ENCODE assay signal across 1 cellular context in genomic region chr6:32153252-32153834, GRCh38.
TF ChIP-seq lines count a peak whose summit lies in the region.

No MANE protein-coding gene starts in this region.

TF ChIP-seq in HepG2, 621 proteins besides CTCF, POLR2A, EP300 and RAD21 (continued from another document and continues in another):
- TF ChIP-seq ZNF639 (CRISPR knock-in tag; conservative IDR thresholded peaks at IDR 0.05) (no peak), DZIP1 (CRISPR knock-in tag; IDR thresholded peaks at IDR 0.05) (no peak), SOX5 (CRISPR knock-in tag; IDR thresholded peaks at IDR 0.05; ENCODE audit: borderline replicate concordance) (no peak), MAFG (CRISPR knock-in tag; IDR thresholded peaks at IDR 0.05) (peak; percentile 32; the same call in 1 of the 2 replicates), ZFP1 (CRISPR knock-in tag; IDR thresholded peaks at IDR 0.05) (no peak), FOXP1 (IDR thresholded peaks at IDR 0.05) (no peak), FOXP1 (CRISPR knock-in tag; IDR thresholded peaks at IDR 0.05) (no peak), ATM (IDR thresholded peaks at IDR 0.05; ENCODE audit: borderline replicate concordance) (no peak), AGO2 (optimal IDR thresholded peaks at IDR 0.05; ENCODE audit: low read depth, low read length) (no peak), NR1H2 (CRISPR knock-in tag; IDR thresholded peaks at IDR 0.05; ENCODE audit: borderline replicate concordance, low read depth) (no peak), CBFB (CRISPR knock-in tag; IDR thresholded peaks at IDR 0.05) (no peak), EZH2 (conservative IDR thresholded peaks at IDR 0.05; ENCODE audit: low read depth, low read length) (no peak), ZNF414 (CRISPR knock-in tag; IDR thresholded peaks at IDR 0.05) (no peak), ZNF264 (CRISPR knock-in tag; IDR thresholded peaks at IDR 0.05) (peak; percentile 39; the same call in 1 of the 2 replicates), ATF7-NPFF (CRISPR knock-in tag; IDR thresholded peaks at IDR 0.05; ENCODE audit: low read depth) (no peak), TOPORS (CRISPR knock-in tag; IDR thresholded peaks at IDR 0.05) (no peak), ZNF883 (CRISPR knock-in tag; IDR thresholded peaks at IDR 0.05; ENCODE audit: not compliant biosample characterization) (no peak), NR2F2 (IDR thresholded peaks at IDR 0.05; ENCODE audit: borderline replicate concordance, low read depth) (no peak; the same call in 1 of the 2 replicates), RARG (CRISPR knock-in tag; IDR thresholded peaks at IDR 0.05; ENCODE audit: low read depth) (no peak), ELK4 (CRISPR knock-in tag; IDR thresholded peaks at IDR 0.05; ENCODE audit: borderline replicate concordance) (no peak), SATB2 (CRISPR knock-in tag; IDR thresholded peaks at IDR 0.05) (no peak; the same call in 1 of the 2 replicates), ZBTB3 (CRISPR knock-in tag; IDR thresholded peaks at IDR 0.05; ENCODE audit: borderline replicate concordance, low read depth) (0 out of 2 replicates have a peak, but pooled peaks have one; percentile 35), MTF1 (CRISPR knock-in tag; IDR thresholded peaks at IDR 0.05) (no peak), ESRRA (CRISPR knock-in tag; IDR thresholded peaks at IDR 0.05; ENCODE audit: low read depth) (no peak), TGIF2 (CRISPR knock-in tag; IDR thresholded peaks at IDR 0.05) (no peak), ZNF747 (CRISPR knock-in tag; IDR thresholded peaks at IDR 0.05; ENCODE audit: borderline replicate concordance) (no peak), ZSCAN21 (CRISPR knock-in tag; IDR thresholded peaks at IDR 0.05; ENCODE audit: borderline replicate concordance) (no peak), ZNF703 (CRISPR knock-in tag; IDR thresholded peaks at IDR 0.05; ENCODE audit: borderline replicate concordance) (no peak), ZNF570 (CRISPR knock-in tag; IDR thresholded peaks at IDR 0.05; ENCODE audit: borderline replicate concordance) (no peak), ZNF562 (CRISPR knock-in tag; IDR thresholded peaks at IDR 0.05; ENCODE audit: borderline replicate concordance) (no peak), CHD2 (IDR thresholded peaks at IDR 0.05; ENCODE audit: low read depth, low read length) (no peak), ZNF547 (CRISPR knock-in tag; IDR thresholded peaks at IDR 0.05) (0 out of 2 replicates have a peak, but pooled peaks have one; percentile 21), ZNF770 (CRISPR knock-in tag; IDR thresholded peaks at IDR 0.05) (no peak), ZNF10 (CRISPR knock-in tag; IDR thresholded peaks at IDR 0.05; ENCODE audit: borderline replicate concordance, low read depth) (no peak), HHEX (CRISPR knock-in tag; IDR thresholded peaks at IDR 0.05) (no peak), NAIF1 (CRISPR knock-in tag; IDR thresholded peaks at IDR 0.05; ENCODE audit: borderline replicate concordance) (no peak), ZNF687 (CRISPR knock-in tag; IDR thresholded peaks at IDR 0.05) (peak; percentile 50; the same call in 1 of the 2 replicates), PRPF4 (IDR thresholded peaks at IDR 0.05; ENCODE audit: low read depth, low read length, poor library complexity, severe bottlenecking) (no peak)
- TF ChIP-seq, protein P1, sequence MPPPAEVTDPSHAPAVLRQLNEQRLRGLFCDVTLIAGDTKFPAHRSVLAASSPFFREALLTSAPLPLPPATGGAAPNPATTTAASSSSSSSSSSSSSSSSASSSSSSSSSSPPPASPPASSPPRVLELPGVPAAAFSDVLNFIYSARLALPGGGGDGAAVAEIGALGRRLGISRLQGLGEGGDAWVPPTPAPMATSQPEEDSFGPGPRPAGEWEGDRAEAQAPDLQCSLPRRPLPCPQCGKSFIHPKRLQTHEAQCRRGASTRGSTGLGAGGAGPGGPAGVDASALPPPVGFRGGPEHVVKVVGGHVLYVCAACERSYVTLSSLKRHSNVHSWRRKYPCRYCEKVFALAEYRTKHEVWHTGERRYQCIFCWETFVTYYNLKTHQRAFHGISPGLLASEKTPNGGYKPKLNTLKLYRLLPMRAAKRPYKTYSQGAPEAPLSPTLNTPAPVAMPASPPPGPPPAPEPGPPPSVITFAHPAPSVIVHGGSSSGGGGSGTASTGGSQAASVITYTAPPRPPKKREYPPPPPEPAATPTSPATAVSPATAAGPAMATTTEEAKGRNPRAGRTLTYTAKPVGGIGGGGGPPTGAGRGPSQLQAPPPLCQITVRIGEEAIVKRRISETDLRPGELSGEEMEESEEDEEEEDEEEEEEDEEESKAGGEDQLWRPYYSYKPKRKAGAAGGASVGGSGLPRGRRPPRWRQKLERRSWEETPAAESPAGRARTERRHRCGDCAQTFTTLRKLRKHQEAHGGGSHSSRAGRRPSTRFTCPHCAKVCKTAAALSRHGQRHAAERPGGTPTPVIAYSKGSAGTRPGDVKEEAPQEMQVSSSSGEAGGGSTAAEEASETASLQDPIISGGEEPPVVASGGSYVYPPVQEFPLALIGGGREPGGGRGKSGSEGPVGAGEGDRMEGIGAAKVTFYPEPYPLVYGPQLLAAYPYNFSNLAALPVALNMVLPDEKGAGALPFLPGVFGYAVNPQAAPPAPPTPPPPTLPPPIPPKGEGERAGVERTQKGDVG (CRISPR knock-in tag; IDR thresholded peaks at IDR 0.05; ENCODE audit: borderline replicate concordance) = no peak
- TF ChIP-seq, protein P2, sequence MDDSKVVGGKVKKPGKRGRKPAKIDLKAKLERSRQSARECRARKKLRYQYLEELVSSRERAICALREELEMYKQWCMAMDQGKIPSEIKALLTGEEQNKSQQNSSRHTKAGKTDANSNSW (CRISPR knock-in tag; IDR thresholded peaks at IDR 0.05; ENCODE audit: borderline replicate concordance) = no peak
- TF ChIP-seq, protein P3, sequence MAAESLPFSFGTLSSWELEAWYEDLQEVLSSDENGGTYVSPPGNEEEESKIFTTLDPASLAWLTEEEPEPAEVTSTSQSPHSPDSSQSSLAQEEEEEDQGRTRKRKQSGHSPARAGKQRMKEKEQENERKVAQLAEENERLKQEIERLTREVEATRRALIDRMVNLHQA (CRISPR knock-in tag; IDR thresholded peaks at IDR 0.05) = no peak
- TF ChIP-seq, protein P4, sequence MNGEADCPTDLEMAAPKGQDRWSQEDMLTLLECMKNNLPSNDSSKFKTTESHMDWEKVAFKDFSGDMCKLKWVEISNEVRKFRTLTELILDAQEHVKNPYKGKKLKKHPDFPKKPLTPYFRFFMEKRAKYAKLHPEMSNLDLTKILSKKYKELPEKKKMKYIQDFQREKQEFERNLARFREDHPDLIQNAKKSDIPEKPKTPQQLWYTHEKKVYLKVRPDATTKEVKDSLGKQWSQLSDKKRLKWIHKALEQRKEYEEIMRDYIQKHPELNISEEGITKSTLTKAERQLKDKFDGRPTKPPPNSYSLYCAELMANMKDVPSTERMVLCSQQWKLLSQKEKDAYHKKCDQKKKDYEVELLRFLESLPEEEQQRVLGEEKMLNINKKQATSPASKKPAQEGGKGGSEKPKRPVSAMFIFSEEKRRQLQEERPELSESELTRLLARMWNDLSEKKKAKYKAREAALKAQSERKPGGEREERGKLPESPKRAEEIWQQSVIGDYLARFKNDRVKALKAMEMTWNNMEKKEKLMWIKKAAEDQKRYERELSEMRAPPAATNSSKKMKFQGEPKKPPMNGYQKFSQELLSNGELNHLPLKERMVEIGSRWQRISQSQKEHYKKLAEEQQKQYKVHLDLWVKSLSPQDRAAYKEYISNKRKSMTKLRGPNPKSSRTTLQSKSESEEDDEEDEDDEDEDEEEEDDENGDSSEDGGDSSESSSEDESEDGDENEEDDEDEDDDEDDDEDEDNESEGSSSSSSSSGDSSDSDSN (CRISPR knock-in tag; IDR thresholded peaks at IDR 0.05) = no peak
